Comparison of ENCODE assay signal across 8 cellular contexts in the genomic region with DNA sequence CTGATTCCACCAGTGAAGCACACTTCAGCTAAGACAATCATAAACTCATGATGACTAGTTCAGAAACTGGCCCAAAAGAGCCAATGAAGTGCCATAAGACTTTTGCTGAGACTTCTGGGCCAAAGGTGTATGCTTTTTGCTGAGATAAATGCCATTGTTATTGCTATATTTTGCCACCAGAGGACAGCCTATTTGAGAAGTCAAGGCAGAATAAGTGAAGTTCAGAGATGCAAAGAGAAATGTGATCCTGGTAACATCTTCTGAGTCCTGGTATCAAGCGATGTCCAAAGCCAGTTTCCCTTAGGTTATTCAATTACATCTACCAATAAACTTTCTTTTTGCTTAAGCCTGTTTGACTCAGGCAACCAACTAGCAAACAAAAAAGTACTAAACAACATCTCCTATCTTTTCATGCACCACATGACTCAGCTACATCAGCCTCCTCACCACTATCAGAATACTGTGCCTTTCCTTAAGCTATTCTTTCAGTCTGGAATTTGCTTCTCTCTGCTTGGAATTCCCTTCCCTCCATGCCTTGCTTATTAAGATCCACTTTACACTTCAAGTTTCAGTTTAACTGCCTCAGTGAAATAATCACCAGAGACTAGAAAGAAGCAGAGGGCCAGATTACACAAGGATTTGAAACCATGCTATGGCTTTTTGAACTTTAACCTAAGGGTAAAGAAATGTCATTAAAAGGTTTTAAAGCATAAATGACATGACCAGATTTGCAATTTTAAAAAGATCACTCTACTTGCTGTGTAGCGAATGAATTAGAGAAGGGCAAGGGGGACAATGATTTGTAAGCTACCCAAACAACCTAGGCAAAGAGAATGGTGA. TPM values are rescaled to one million over a fixed set of nuclear protein-coding genes. Genes with fewer than 3 reads are reported as not detected.
A peak's percentile ranks its signal among the peaks of the same experiment; 100 is the strongest.
DNase-seq lines count a peak whose midpoint lies in the region; ATAC-seq and TF ChIP-seq lines count a peak whose summit lies in the region.

No MANE protein-coding gene starts in this region.

- H3K36me3 Mint-ChIP-seq in CD4-positive, CD25-positive, alpha-beta regulatory T cell: peaks cover 17% of the 10 kb centered on the region
- H3K36me3 Mint-ChIP-seq in H9 (ENCODE audit: insufficient read depth in 1 of 3, low read depth in 3 of 3) (peaks cover 6 to 11% (median 8%) of the 10 kb centered on the region in 3 experiments; a peak in 5 of 7 replicates), WTC11 (peaks cover 7% of the 10 kb centered on the region)

- H3K27ac ChIP-seq in CD4-positive, CD25-positive, alpha-beta regulatory T cell (ENCODE audit: insufficient read depth, low read length, poor library complexity, severe bottlenecking): no peak overlapping the region
- no peak overlapping the region for H3K27ac ChIP-seq in H9 (ENCODE audit: insufficient read length, low read depth, low read length)
- no peak overlapping the region for H3K27ac ChIP-seq in lung (ENCODE audit: low read depth in 1 of 2, low read length in 1 of 2)

- CTCF ChIA-PET in WTC11 (lab: Charles Lee): interaction anchor here (0.6 to 1.4 kb wide), 5 partner anchors 13 to 596 kb away, joined by 3 to 5 read pairs (median 3); no protein-coding TSS in a partner anchor

- no peak overlapping the region for H3K56ac ChIP-seq in H9 (ENCODE audit: insufficient read length, low read depth, low read length)

- H3K4me3 ChIP-seq in CD4-positive, CD25-positive, alpha-beta regulatory T cell (ENCODE audit: low read depth, low read length): no peak overlapping the region
- no peak overlapping the region for H3K4me3 ChIP-seq in lung

- H2BK12ac ChIP-seq in H9 (ENCODE audit: insufficient read length, low read depth, low read length): no peak overlapping the region

- H4K91ac ChIP-seq in H9 (ENCODE audit: insufficient read length, low read depth, low read length): no peak overlapping the region

- no CpG with 5 or more reads among the region's 2 CpGs for WGBS in H9 (ENCODE audit: extremely low coverage, insufficient read length, low lambda C conversion rate)
- 97 to 98% methylated on average over 2 of the region's 2 CpGs for WGBS in lung, 2 donors

- H3K9me3 Mint-ChIP-seq in CD4-positive, CD25-positive, alpha-beta regulatory T cell: peaks cover 0 to 10% (median 3%) of the 10 kb centered on the region in 7 donors
- peaks cover 11 to 18% of the 10 kb centered on the region in 2 experiments for H3K9me3 Mint-ChIP-seq in H9
- peaks cover 24% of the 10 kb centered on the region for H3K9me3 Mint-ChIP-seq in WTC11

- no peak overlapping the region for H3K4ac ChIP-seq in H9 (ENCODE audit: low read depth, low read length)

- no peak overlapping the region for H4K5ac ChIP-seq in H9 (ENCODE audit: insufficient read length, low read depth, low read length)

- H3K27ac Mint-ChIP-seq in CD4-positive, CD25-positive, alpha-beta regulatory T cell: no peak overlapping the region
- no peak overlapping the region for H3K27ac Mint-ChIP-seq in H9
- no peak overlapping the region for H3K27ac Mint-ChIP-seq in WTC11

- DNase-seq in CD4-positive, CD25-positive, alpha-beta regulatory T cell: peak in 2 of 3 donors; percentile 15 to 58
- DNase-seq in H9 (no peak), WTC11 (ENCODE audit: low spot score) (no peak), lung (ENCODE audit: low spot score) (no peak), mesenteric fat pad (ENCODE audit: low spot score) (no peak), amniotic stem cell (lab: John Stamatoyannopoulos, UW) (no peak), NCI-H2196 (lab: John Stamatoyannopoulos, UW; ENCODE audit: unreplicated experiment) (no peak)

- H3T11ph ChIP-seq in H9 (ENCODE audit: low read length): no peak overlapping the region

- H3K79me1 ChIP-seq in H9 (ENCODE audit: insufficient read depth, low read depth, low read length, poor library complexity, severe bottlenecking): no peaks in the 10 kb centered on the region

- H3K4me2 ChIP-seq in H9 (ENCODE audit: insufficient read depth, insufficient read length, low read length): no peak overlapping the region

- H2BK15ac ChIP-seq in H9 (ENCODE audit: low read depth, low read length): no peak overlapping the region

- H3K79me2 ChIP-seq in H9 (ENCODE audit: insufficient read depth, low read length): no peaks in the 10 kb centered on the region

- TF ChIP-seq CTCF in H9 (conservative IDR thresholded peaks at IDR 0.05) (peak; percentile 63), WTC11 (IDR thresholded peaks at IDR 0.05) (peak; percentile 29; the same call in 1 of the 2 replicates), lung (IDR thresholded peaks at IDR 0.05; ENCODE audit: control extremely low read depth, extremely low read depth) (peak; percentile 7)

- H3K18ac ChIP-seq in H9 (ENCODE audit: insufficient read length, low read depth, low read length): no peak overlapping the region

- H3K23me2 ChIP-seq in H9 (ENCODE audit: insufficient read length, low read depth, low read length, poor library complexity, severe bottlenecking): no peaks in the 10 kb centered on the region

- peak in 1 of 2 donors; percentile 52 for ATAC-seq in CD4-positive, CD25-positive, alpha-beta regulatory T cell (ENCODE audit: low read depth in 2 of 2)
- ATAC-seq in WTC11: peak; percentile 51; the same call in 1 of the 2 replicates
- no peak for ATAC-seq in lung (ENCODE audit: insufficient read depth, low FRiP score)
- no peak for ATAC-seq in HG02588 (IDR thresholded peaks at IDR 0.05; ENCODE audit: unreplicated experiment)

- H3K4me1 Mint-ChIP-seq in CD4-positive, CD25-positive, alpha-beta regulatory T cell: peaks cover 11 to 32% (median 21%) of the 10 kb centered on the region in 4 donors
- H3K4me1 Mint-ChIP-seq in H9: peaks cover 6% of the 10 kb centered on the region in 2 experiments
- H3K4me1 Mint-ChIP-seq in WTC11: peaks cover 6% of the 10 kb centered on the region

- H2BK20ac ChIP-seq in H9 (ENCODE audit: low read depth, low read length, poor library complexity, severe bottlenecking): no peak overlapping the region

- POLR2A ChIA-PET in WTC11 (lab: Charles Lee): no interaction called here

- no peaks in the 10 kb centered on the region for H3K36me3 ChIP-seq in CD4-positive, CD25-positive, alpha-beta regulatory T cell (ENCODE audit: control insufficient read depth, insufficient read depth, low read length)
- H3K36me3 ChIP-seq in lung (ENCODE audit: control insufficient read depth in 2 of 2, insufficient read depth in 2 of 2, low read length in 2 of 2): no peaks in the 10 kb centered on the region

- no peak overlapping the region for H3K9ac ChIP-seq in H9 (ENCODE audit: extremely low read depth, insufficient read length, low read length)

- no peak overlapping the region for H3K14ac ChIP-seq in H9 (ENCODE audit: insufficient read depth, low read length)

- H2BK120ac ChIP-seq in H9 (ENCODE audit: low read depth, low read length, poor library complexity, severe bottlenecking): no peak overlapping the region

- H2AFZ ChIP-seq in H9 (ENCODE audit: low read length): no peak overlapping the region

- H4K8ac ChIP-seq in H9 (replicated peaks; ENCODE audit: insufficient read length, low read depth, low read length): no peak overlapping the region

- no peaks in the 10 kb centered on the region for H3K27me3 ChIP-seq in CD4-positive, CD25-positive, alpha-beta regulatory T cell (ENCODE audit: control insufficient read depth, insufficient read depth, low read length)
- H3K27me3 ChIP-seq in H9 (ENCODE audit: insufficient read depth, low read length): no peaks in the 10 kb centered on the region
- H3K27me3 ChIP-seq in lung (ENCODE audit: control insufficient read depth, insufficient read depth): no peaks in the 10 kb centered on the region

- H2AK5ac ChIP-seq in H9 (ENCODE audit: insufficient read length, low read length): no peak overlapping the region

- H3K4me1 ChIP-seq in CD4-positive, CD25-positive, alpha-beta regulatory T cell (ENCODE audit: control insufficient read depth, insufficient read depth, low read length, poor library complexity, severe bottlenecking): peaks cover 11% of the 10 kb centered on the region
- H3K4me1 ChIP-seq in H9 (ENCODE audit: insufficient read depth, low read length) (no peaks in the 10 kb centered on the region), lung (ENCODE audit: control insufficient read depth in 2 of 2, insufficient read depth in 2 of 2, low read length in 2 of 2) (peaks cover 0 to 15% of the 10 kb centered on the region in 2 donors)

- H3K4me3 Mint-ChIP-seq in CD4-positive, CD25-positive, alpha-beta regulatory T cell: no peak overlapping the region
- H3K4me3 Mint-ChIP-seq in H9 (no peak overlapping the region), WTC11 (no peak overlapping the region)

- H3K9me3 ChIP-seq in CD4-positive, CD25-positive, alpha-beta regulatory T cell (ENCODE audit: control insufficient read depth in 2 of 2, low read length in 2 of 2): peaks cover 0 to 3% of the 10 kb centered on the region in 2 experiments
- H3K9me3 ChIP-seq in H9 (ENCODE audit: control insufficient read depth, low read depth, low read length): no peaks in the 10 kb centered on the region
- no peaks in the 10 kb centered on the region for H3K9me3 ChIP-seq in lung (ENCODE audit: control insufficient read depth in 2 of 2, insufficient read depth in 1 of 2, low read length in 1 of 2)

- H3K27me3 Mint-ChIP-seq in CD4-positive, CD25-positive, alpha-beta regulatory T cell: no peaks in the 10 kb centered on the region
- H3K27me3 Mint-ChIP-seq in H9 (ENCODE audit: low read depth) (peaks cover 2% of the 10 kb centered on the region; the same call in 1 of the 2 replicates), WTC11 (ENCODE audit: low read depth) (no peaks in the 10 kb centered on the region)

- H2BK5ac ChIP-seq in H9 (ENCODE audit: insufficient read length, low read length): no peak overlapping the region

- no peak overlapping the region for H3K23ac ChIP-seq in H9 (ENCODE audit: insufficient read length, low read depth, low read length)

- H4K20me1 ChIP-seq in H9 (ENCODE audit: control insufficient read depth, insufficient read depth, insufficient read length): no peaks in the 10 kb centered on the region

TF ChIP-seq in WTC11, 78 proteins besides CTCF, POLR2A, EP300 and RAD21 (continues in another document):
- TF ChIP-seq SMAD4 (CRISPR knock-in tag; IDR thresholded peaks at IDR 0.05): no peak
- TF ChIP-seq, protein P1, sequence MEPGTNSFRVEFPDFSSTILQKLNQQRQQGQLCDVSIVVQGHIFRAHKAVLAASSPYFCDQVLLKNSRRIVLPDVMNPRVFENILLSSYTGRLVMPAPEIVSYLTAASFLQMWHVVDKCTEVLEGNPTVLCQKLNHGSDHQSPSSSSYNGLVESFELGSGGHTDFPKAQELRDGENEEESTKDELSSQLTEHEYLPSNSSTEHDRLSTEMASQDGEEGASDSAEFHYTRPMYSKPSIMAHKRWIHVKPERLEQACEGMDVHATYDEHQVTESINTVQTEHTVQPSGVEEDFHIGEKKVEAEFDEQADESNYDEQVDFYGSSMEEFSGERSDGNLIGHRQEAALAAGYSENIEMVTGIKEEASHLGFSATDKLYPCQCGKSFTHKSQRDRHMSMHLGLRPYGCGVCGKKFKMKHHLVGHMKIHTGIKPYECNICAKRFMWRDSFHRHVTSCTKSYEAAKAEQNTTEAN (CRISPR knock-in tag; IDR thresholded peaks at IDR 0.05): no peak

RNA-seq across cellular contexts. Expression of a gene that starts 14.0 kb away (rescaled TPM):
- total RNA-seq in CD4-positive, CD25-positive, alpha-beta regulatory T cell: 91.1 TPM
- 10 to 100 TPM; 26.7 to 31.8 (median 30.8) TPM for polyA plus RNA-seq in CD4-positive, CD25-positive, alpha-beta regulatory T cell
- total RNA-seq in H9 (2021) (23.5 and 25.7 TPM in 2 replicates), WTC11 (2021) (23.1 to 25.5 TPM (median 24.8 TPM) in 3 replicates), lung (10 to 100 TPM; 22.2 to 37.2 TPM), mesenteric fat pad (14.8 TPM)
- polyA plus RNA-seq in lung: 10 to 100 TPM in 1 of 2 donors, 1 to 10 TPM in 1; 5.6 to 13.7 TPM

Comparison
In these comparisons a context has a peak if more than half of its experiments do, and no peak if none do; other contexts are left out.
1. DNase-seq: peak in CD4-positive, CD25-positive, alpha-beta regulatory T cell (2 of 3); none in H9 (single experiment), WTC11 (single experiment), lung (single experiment), mesenteric fat pad (single experiment), amniotic stem cell (single experiment) and NCI-H2196 (single experiment).
2. CTCF ChIP-seq: peak in every context shown above with its lines; median percentile 63 in H9; 29 in WTC11; 7 in lung.